ENCODE assay signal across 24 cellular contexts in the genomic region with DNA sequence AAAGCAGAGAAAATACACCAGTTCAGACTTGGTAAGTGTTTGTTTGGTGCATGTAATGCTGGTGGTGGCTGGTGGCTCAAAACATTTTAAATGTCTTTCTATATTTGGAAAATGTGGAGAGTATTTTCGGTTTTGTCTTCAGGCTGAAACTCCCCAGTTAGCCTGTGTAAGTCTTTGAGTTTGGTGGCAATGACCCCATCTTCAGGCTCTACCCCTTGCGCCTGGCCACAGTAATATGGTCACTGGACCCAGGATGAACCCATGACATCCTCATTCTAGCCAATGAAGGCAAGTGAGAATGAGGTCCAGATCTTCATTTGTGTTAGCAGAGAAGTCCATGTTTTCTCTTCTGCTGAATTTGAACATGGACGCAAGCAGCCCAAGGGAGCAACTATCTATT.
"Had no signal": no experiment of that assay in that cellular context is flagged by ENCODE, and none has a peak within 500 bp of the region (broad histone marks: within the 10 kb centered on the region; RNA-seq: fewer than 3 reads in every experiment).

No MANE protein-coding gene starts in this region.

- H3K27me3 ChIP-seq: colonic mucosa, esophagus muscularis mucosa, gastrocnemius medialis, heart right ventricle had no signal

- H3K36me3 Mint-ChIP-seq: immature natural killer cell; naive B cell; naive thymus-derived CD8-positive, alpha-beta T cell had no signal

- H3K27me3 Mint-ChIP-seq: dendritic cell treated with granulocyte-macrophage colony-stimulating factor and Interleukin-4, amounts not matched to agents 40 ng/mL and 50 ng/mL, for 4 days; effector memory CD8-positive, alpha-beta T cell; naive B cell had no signal

- H3K4me3 ChIP-seq: colonic mucosa, esophagus muscularis mucosa, gastrocnemius medialis, heart right ventricle, left ventricle myocardium inferior, lower lobe of right lung had no signal

- H3K27ac Mint-ChIP-seq: dendritic cell treated with granulocyte-macrophage colony-stimulating factor and Interleukin-4, amounts not matched to agents 40 ng/mL and 50 ng/mL, for 4 days; effector memory CD8-positive, alpha-beta T cell; immature natural killer cell; naive B cell; naive thymus-derived CD8-positive, alpha-beta T cell had no signal

- H3K36me3 ChIP-seq: colonic mucosa, esophagus muscularis mucosa, gastrocnemius medialis, heart right ventricle, left ventricle myocardium inferior, lower lobe of right lung had no signal

- H3K4me1 ChIP-seq: colonic mucosa, gastrocnemius medialis, heart right ventricle, left ventricle myocardium inferior, lower lobe of right lung had no signal

- H3K4me1 Mint-ChIP-seq: immature natural killer cell; naive B cell; naive thymus-derived CD8-positive, alpha-beta T cell had no signal

- H3K9me3 Mint-ChIP-seq: dendritic cell treated with granulocyte-macrophage colony-stimulating factor and Interleukin-4, amounts not matched to agents 40 ng/mL and 50 ng/mL, for 4 days; effector memory CD8-positive, alpha-beta T cell had no signal

- H3K4me3 Mint-ChIP-seq: dendritic cell treated with granulocyte-macrophage colony-stimulating factor and Interleukin-4, amounts not matched to agents 40 ng/mL and 50 ng/mL, for 4 days; effector memory CD8-positive, alpha-beta T cell; immature natural killer cell; naive thymus-derived CD8-positive, alpha-beta T cell had no signal

- ATAC-seq: effector memory CD8-positive, alpha-beta T cell; gastrocnemius medialis; heart right ventricle; left colon; left lobe of liver; lower lobe of right lung; naive thymus-derived CD8-positive, alpha-beta T cell had no signal

- DNase-seq: colonic mucosa; cortex of kidney; effector CD8-positive, alpha-beta T cell; effector memory CD8-positive, alpha-beta T cell; foreskin melanocyte; gastrocnemius medialis; glutamatergic neuron; head of caudate nucleus; heart right ventricle; hippocampal formation; immature natural killer cell; islet precursor cell; kidney; kidney glomerular epithelial cell; left colon; left ventricle myocardium inferior; lower lobe of right lung; mesendoderm; midbrain; naive B cell; naive thymus-derived CD8-positive, alpha-beta T cell had no signal

- H3K27ac ChIP-seq: colonic mucosa, esophagus muscularis mucosa, gastrocnemius medialis, heart right ventricle, left ventricle myocardium inferior, lower lobe of right lung had no signal

- H3K9me3 ChIP-seq: colonic mucosa, esophagus muscularis mucosa, gastrocnemius medialis, heart right ventricle, left ventricle myocardium inferior, lower lobe of right lung had no signal
